In genomic region chr6:151431336-151431735, GRCh38 we compare ENCODE assay signal across 1 cellular context.
TF ChIP-seq lines count a peak whose summit lies in the region.

No MANE protein-coding gene starts in this region.

TF ChIP-seq in GM23338, 12 proteins besides CTCF, POLR2A, EP300 and RAD21 (continued from another document):
- TF ChIP-seq ZNF462 (CRISPR knock-in tag; IDR thresholded peaks at IDR 0.05) (no peak), ZNF114 (CRISPR knock-in tag; IDR thresholded peaks at IDR 0.05) (no peak), STAT1 (IDR thresholded peaks at IDR 0.05; ENCODE audit: unreplicated experiment) (no peak), ETS1 (IDR thresholded peaks at IDR 0.05) (no peak), CREB1 (CRISPR knock-in tag; IDR thresholded peaks at IDR 0.05; ENCODE audit: low read depth) (no peak), JUNB (IDR thresholded peaks at IDR 0.05; ENCODE audit: unreplicated experiment) (no peak), EZH2 (IDR thresholded peaks at IDR 0.05; ENCODE audit: low read depth, unreplicated experiment) (no peak)
